In the genomic region with DNA sequence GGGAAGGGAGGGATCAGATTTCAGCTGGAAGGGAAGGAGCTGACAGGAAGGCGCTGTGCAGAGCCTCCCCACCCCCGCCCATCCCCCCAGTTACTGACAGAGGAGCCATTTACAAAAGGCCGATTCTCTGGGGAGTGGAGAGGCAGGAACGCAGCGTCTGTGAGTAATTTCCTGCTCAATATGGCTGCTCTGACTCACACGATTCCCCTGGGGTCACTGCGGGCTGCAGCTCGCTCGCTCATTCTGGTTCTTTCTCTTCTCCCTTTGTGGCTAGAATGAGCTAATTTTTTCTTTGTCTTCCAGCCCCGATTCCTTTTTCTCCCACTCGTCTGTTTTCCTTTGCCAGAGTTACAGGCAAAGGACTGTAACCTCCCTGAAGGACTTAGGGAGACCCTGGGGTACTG, we compare ENCODE assay signal across 8 cellular contexts. TPM values are rescaled to one million over a fixed set of nuclear protein-coding genes. Genes with fewer than 3 reads are reported as not detected.
A peak's percentile ranks its signal among the peaks of the same experiment; 100 is the strongest.
DNase-seq lines count a peak whose midpoint lies in the region; ATAC-seq, FAIRE-seq and TF ChIP-seq lines count a peak whose summit lies in the region.

No MANE protein-coding gene starts in this region.

- H3K4me3 ChIP-seq in prostate gland, result peak overlapping the region; percentile 30 to 39

- H3K36me3 ChIP-seq in prostate gland, result peaks cover 0 to 4% of the 10 kb centered on the region in 2 donors

- H3K27me3 ChIP-seq in prostate gland (replicated peaks; ENCODE audit: insufficient read depth), result no peaks in the 10 kb centered on the region

- WGBS in prostate gland, result under 1% methylated on average over 11 of the region's 11 CpGs

- peak; percentile 90 for DNase-seq in GF-D8 (lab: John Stamatoyannopoulos, UW)
- peak; percentile 93 for DNase-seq in NCI-H1092 treated with DMSO at 0.1 percent for 48 hours (lab: John Stamatoyannopoulos, UW)
- peak; percentile 41 to 92 (median 68) for DNase-seq in T-helper 1 cell
- peak; percentile 99 for DNase-seq in amniotic stem cell (lab: John Stamatoyannopoulos, UW)
- DNase-seq in left ventricle myocardium superior, result peak; percentile 90
- peak; percentile 94 for DNase-seq in prostate gland (ENCODE audit: low spot score)
- peak; percentile 94 for DNase-seq in urothelium cell line (ENCODE audit: low spot score)

- ATAC-seq in HG02588 (IDR thresholded peaks at IDR 0.05; ENCODE audit: unreplicated experiment) (peak; percentile 38), left ventricle myocardium superior (peak; percentile 78)

- peak; percentile 85 for TF ChIP-seq POLR2A in prostate gland (IDR thresholded peaks at IDR 0.05)

- peak overlapping the region; percentile 99 for H3K27ac ChIP-seq in prostate gland

- intact Hi-C loops in left ventricle myocardium superior (cut with micrococcal nuclease), result loop anchor here (2.0 kb wide), 1 partner anchor 471 kb away; no protein-coding TSS in a partner anchor
- intact Hi-C loops in prostate gland (cut with DNase I), result loop anchor here (2.0 to 5.0 kb wide), 2 partner anchors 35 to 357 kb away; no protein-coding TSS in a partner anchor

- no peak for FAIRE-seq in urothelium cell line (lab: Jason Lieb, UNC)

- peak in 2 of 4 experiments; percentile 20 to 27 for TF ChIP-seq CTCF in prostate gland (IDR thresholded peaks at IDR 0.05)

- no peaks in the 10 kb centered on the region for H3K9me3 ChIP-seq in prostate gland

- peaks cover 36% of the 10 kb centered on the region for H3K4me1 ChIP-seq in prostate gland (replicated peaks)

RNA-seq across cellular contexts. Expression of a gene that starts 28.8 kb away (rescaled TPM):
- total RNA-seq in left ventricle myocardium superior, result 186 TPM
- 100 to 1,000 TPM; 165 to 173 TPM for total RNA-seq in prostate gland

RNA-seq across cellular contexts. Expression of a gene that starts 29.4 kb away (rescaled TPM):
- total RNA-seq in left ventricle myocardium superior, result 94.6 TPM
- 10 to 100 TPM; 59.8 to 98.3 TPM for total RNA-seq in prostate gland

RNA-seq across cellular contexts. Expression of a gene that starts 38.1 kb away (rescaled TPM):
- total RNA-seq in left ventricle myocardium superior (3.5 TPM), prostate gland (10 to 100 TPM in 1 of 2 donors, 1 to 10 TPM in 1; 7.2 to 30.7 TPM)

RNA-seq across cellular contexts. Expression of a gene that starts 59.1 kb away (rescaled TPM):
- total RNA-seq in left ventricle myocardium superior (5.2 TPM), prostate gland (10 to 100 TPM; 13.5 to 24.1 TPM)

Comparison
In these comparisons a context has a peak if more than half of its experiments do, and no peak if none do; other contexts are left out.
1. Peak in every context shown above with its lines: DNase-seq, ATAC-seq, H3K4me3 ChIP-seq and H3K27ac ChIP-seq.